ENCODE assay signal across 26 cellular contexts in genomic region chr2:241974096-241974495, GRCh38.
DNase-seq lines count a peak whose midpoint lies in the region; ATAC-seq, FAIRE-seq and TF ChIP-seq lines count a peak whose summit lies in the region.
"Had no signal": no experiment of that assay in that cellular context is flagged by ENCODE, and none has a peak within 500 bp of the region (broad histone marks: within the 10 kb centered on the region; RNA-seq: fewer than 3 reads in every experiment).

No MANE protein-coding gene starts in this region.

- no peaks in the 10 kb centered on the region for H3K79me2 ChIP-seq in HepG2 (ENCODE audit: insufficient read depth, low read length)

- no peaks in the 10 kb centered on the region for H3K36me3 ChIP-seq in right lobe of liver
- H3K36me3 ChIP-seq in HepG2 (replicated peaks in 1 of 2; ENCODE audit: control insufficient read depth in 1 of 2, insufficient read depth in 2 of 2, low read length in 2 of 2), result no peaks in the 10 kb centered on the region
- H3K36me3 ChIP-seq: BE2C, HAP-1 had no signal

- H3K4me3 Mint-ChIP-seq in stimulated activated memory B cell treated with anti-CD40 and anti-IgM and Interleukin-4, amounts not matched to agents 10 μg/mL and 1 μg/mL and 100 μg/mL, for 72 hours, result no peak overlapping the region
- H3K4me3 Mint-ChIP-seq: CD14-positive monocyte; CD4-positive, alpha-beta T cell; HFFc6 had no signal

- peaks cover 34% of the 10 kb centered on the region for H3K4me1 Mint-ChIP-seq in stimulated activated memory B cell treated with anti-CD40 and anti-IgM and Interleukin-4, amounts not matched to agents 10 μg/mL and 1 μg/mL and 100 μg/mL, for 72 hours
- H3K4me1 Mint-ChIP-seq: CD8-positive, alpha-beta memory T cell had no signal

- TF ChIP-seq POLR2A in right lobe of liver (IDR thresholded peaks at IDR 0.05) (no peak), HepG2 (IDR thresholded peaks at IDR 0.05; ENCODE audit: insufficient read depth in 1 of 2, low read depth in 2 of 2, low read length in 2 of 2) (no peak)

- H3K4me3 ChIP-seq in right lobe of liver (no peak overlapping the region), HepG2 (replicated peaks in 1 of 3; ENCODE audit: insufficient read depth in 1 of 3, low read depth in 2 of 3, low read length in 3 of 3) (no peak overlapping the region)
- H3K4me3 ChIP-seq: A549; BLaER1 treated with 17β-estradiol and CSF1 and Interleukin-3, amounts not matched to agents 10 nM and 100 nM; GM12878; HAP-1 had no signal

- no peak for ATAC-seq in right lobe of liver
- no peak for ATAC-seq in HepG2
- ATAC-seq in stimulated activated memory B cell treated with anti-CD40 and anti-IgM and Interleukin-4, amounts not matched to agents 10 μg/mL and 1 μg/mL and 100 μg/mL, for 72 hours, result no peak
- ATAC-seq: A549, GM12878 had no signal

- H3K27ac Mint-ChIP-seq in stimulated activated memory B cell treated with anti-CD40 and anti-IgM and Interleukin-4, amounts not matched to agents 10 μg/mL and 1 μg/mL and 100 μg/mL, for 72 hours, result peak overlapping the region; percentile 19
- H3K27ac Mint-ChIP-seq: CD4-positive, alpha-beta T cell; HFFc6 had no signal

- in situ Hi-C loops in HepG2 (cut with HindIII; ENCODE audit: extremely low pct_ligation_motif_present, low pct_unique_long_range_greater_than_20kb), result no loop called here

- intact Hi-C loops in right lobe of liver (cut with DNase I) (no loop called here), HepG2 (cut with micrococcal nuclease; ENCODE audit: unreplicated experiment) (no loop called here), posterior vena cava (cut with DNase I) (no loop called here)

- FAIRE-seq in HepG2 (lab: Jason Lieb, UNC) (no peak), GM19239 (lab: Jason Lieb, UNC) (no peak)
- FAIRE-seq: A549, D721Med, GM12878, GM18507, H54 had no signal

- no peak for TF ChIP-seq RAD21 in HepG2 (CRISPR knock-in tag; IDR thresholded peaks at IDR 0.05)

- 83% methylated on average over 1 of the region's 15 CpGs for WGBS in right lobe of liver (ENCODE audit: insufficient coverage, low coverage, low lambda C conversion rate, missing lambda C conversion rate)
- 58% methylated on average over 12 of the region's 15 CpGs for WGBS in HepG2 (ENCODE audit: low lambda C conversion rate)

- H3K9me3 Mint-ChIP-seq in stimulated activated memory B cell treated with anti-CD40 and anti-IgM and Interleukin-4, amounts not matched to agents 10 μg/mL and 1 μg/mL and 100 μg/mL, for 72 hours, result peaks cover 9% of the 10 kb centered on the region
- H3K9me3 Mint-ChIP-seq: CD8-positive, alpha-beta memory T cell; HFFc6 had no signal

- no peak overlapping the region for H3K4me2 ChIP-seq in HepG2 (ENCODE audit: low read depth, low read length)
- H3K4me2 ChIP-seq: A549; BLaER1 treated with 17β-estradiol and CSF1 and Interleukin-3, amounts not matched to agents 10 nM and 100 nM had no signal

- H3K9me3 ChIP-seq in right lobe of liver (no peaks in the 10 kb centered on the region), HepG2 (ENCODE audit: low read length) (no peaks in the 10 kb centered on the region)
- H3K9me3 ChIP-seq: A549, BE2C, HAP-1 had no signal

- H2AFZ ChIP-seq in HepG2 (ENCODE audit: low read length), result no peak overlapping the region

- no peaks in the 10 kb centered on the region for H3K27me3 Mint-ChIP-seq in stimulated activated memory B cell treated with anti-CD40 and anti-IgM and Interleukin-4, amounts not matched to agents 10 μg/mL and 1 μg/mL and 100 μg/mL, for 72 hours
- H3K27me3 Mint-ChIP-seq: CD4-positive, alpha-beta T cell; CD8-positive, alpha-beta memory T cell had no signal

- H3K36me3 Mint-ChIP-seq in stimulated activated memory B cell treated with anti-CD40 and anti-IgM and Interleukin-4, amounts not matched to agents 10 μg/mL and 1 μg/mL and 100 μg/mL, for 72 hours, result peaks cover 85% of the 10 kb centered on the region

- H3K27ac ChIP-seq in right lobe of liver (no peak overlapping the region), HepG2 (ENCODE audit: extremely low read length, insufficient read depth, low read length) (no peak overlapping the region)
- H3K27ac ChIP-seq: A549; BLaER1 treated with 17β-estradiol and CSF1 and Interleukin-3, amounts not matched to agents 10 nM and 100 nM had no signal

- H3K4me1 ChIP-seq in right lobe of liver (no peaks in the 10 kb centered on the region), HepG2 (ENCODE audit: insufficient read depth, low read length) (peaks cover 5% of the 10 kb centered on the region; the same call in 1 of the 2 replicates)
- H3K4me1 ChIP-seq: A549, BE2C, HAP-1 had no signal

- TF ChIP-seq EP300 in HepG2 (IDR thresholded peaks at IDR 0.05; ENCODE audit: low read depth in 2 of 2, low read length in 2 of 2) (no peak), HepG2 (CRISPR knock-in tag; IDR thresholded peaks at IDR 0.05; ENCODE audit: borderline replicate concordance) (no peak)

- POLR2A ChIA-PET in HepG2 (lab: Yijun Ruan, JAX), result no interaction called here

- H3K27me3 ChIP-seq in right lobe of liver, result no peaks in the 10 kb centered on the region
- peaks cover 1 to 23% of the 10 kb centered on the region in 2 experiments; a peak in 4 of 5 replicates for H3K27me3 ChIP-seq in HepG2 (ENCODE audit: control insufficient read depth in 1 of 2, insufficient read depth in 2 of 2, low read length in 2 of 2)
- H3K27me3 ChIP-seq: BE2C; BLaER1 treated with 17β-estradiol and CSF1 and Interleukin-3, amounts not matched to agents 10 nM and 100 nM had no signal

- no TSS peak for BruUV-seq in HepG2 (replicated peaks; lab: Mats Ljungman, UMichigan)

- DNase-seq in right lobe of liver (peak in 2 of 3 donors; percentile 44 to 54), HepG2 (ENCODE audit: low spot score) (no peak), posterior vena cava (ENCODE audit: low spot score) (peak; percentile 71), GM19239 (ENCODE audit: insufficient read length, low spot score) (no peak), NCI-H1417 treated with DMSO at 0.1 percent for 48 hours (lab: John Stamatoyannopoulos, UW) (no peak)
- DNase-seq: 8988T; ACHN; AML-193; BE2C; CD4-positive, alpha-beta T cell; DMS 273 treated with DMSO at 0.1 percent for 48 hours; DMS79; EL; GDM1; GOT3; HFFc6 had no signal

- H4K20me1 ChIP-seq in HepG2 (ENCODE audit: insufficient read depth, low read length), result no peaks in the 10 kb centered on the region

- no peak overlapping the region for H3K9ac ChIP-seq in HepG2 (ENCODE audit: insufficient read depth, low read depth, low read length)
- H3K9ac ChIP-seq: BLaER1 treated with 17β-estradiol and CSF1 and Interleukin-3, amounts not matched to agents 10 nM and 100 nM had no signal

- TF ChIP-seq CTCF in right lobe of liver (IDR thresholded peaks at IDR 0.05), result no peak
- TF ChIP-seq CTCF in HepG2 (CRISPR knock-in tag; IDR thresholded peaks at IDR 0.05), result no peak

- CTCF ChIA-PET in HepG2 (lab: Yijun Ruan, JAX; ENCODE audit: low intra/inter-chr PET ratio, low total read pairs), result no interaction called here

TF ChIP-seq in HepG2, 621 proteins besides CTCF, POLR2A, EP300 and RAD21 (continues in another document):
- no peak for TF ChIP-seq FOXP4 (CRISPR knock-in tag; IDR thresholded peaks at IDR 0.05)
- no peak for TF ChIP-seq ZNF547 (CRISPR knock-in tag; IDR thresholded peaks at IDR 0.05)
- TF ChIP-seq ZFP82 (CRISPR knock-in tag; IDR thresholded peaks at IDR 0.05; ENCODE audit: borderline replicate concordance), result no peak
- TF ChIP-seq ZNF691 (CRISPR knock-in tag; IDR thresholded peaks at IDR 0.05; ENCODE audit: borderline replicate concordance, low read depth), result no peak
- no peak for TF ChIP-seq DMTF1 (CRISPR knock-in tag; IDR thresholded peaks at IDR 0.05)
- no peak for TF ChIP-seq MXD4 (CRISPR knock-in tag; IDR thresholded peaks at IDR 0.05)
- no peak for TF ChIP-seq ZNF30 (CRISPR knock-in tag; IDR thresholded peaks at IDR 0.05)
- no peak for TF ChIP-seq SCMH1 (CRISPR knock-in tag; IDR thresholded peaks at IDR 0.05; ENCODE audit: borderline replicate concordance)
- no peak for TF ChIP-seq ESRRA (CRISPR knock-in tag; IDR thresholded peaks at IDR 0.05; ENCODE audit: low read depth)
- no peak for TF ChIP-seq ZFAT (CRISPR knock-in tag; conservative IDR thresholded peaks at IDR 0.05)

Comparison
In these comparisons a context has a peak if more than half of its experiments do, and no peak if none do; other contexts are left out.
1. DNase-seq: peak in right lobe of liver (2 of 3) and posterior vena cava (single experiment); none in HepG2 (single experiment), GM19239 (single experiment) and NCI-H1417 treated with DMSO at 0.1 percent for 48 hours (single experiment).